15 cellular contexts compared by ENCODE assay signal in genomic region chr4:121253961-121254360, GRCh38.
DNase-seq lines count a peak whose midpoint lies in the region; ATAC-seq and TF ChIP-seq lines count a peak whose summit lies in the region.
"Had no signal": no experiment of that assay in that cellular context is flagged by ENCODE, and none has a peak within 500 bp of the region (broad histone marks: within the 10 kb centered on the region; RNA-seq: fewer than 3 reads in every experiment).

No MANE protein-coding gene starts in this region.

- H3K27me3 Mint-ChIP-seq in CD8-positive, alpha-beta memory T cell = no peaks in the 10 kb centered on the region
- peaks cover 0 to 2% (median 0%) of the 10 kb centered on the region in 3 donors for H3K27me3 Mint-ChIP-seq in CD14-positive monocyte (ENCODE audit: low read depth in 3 of 3)

- H3K27ac Mint-ChIP-seq in CD8-positive, alpha-beta memory T cell = peak overlapping the region; percentile 94 to 99 (median 98)
- peak overlapping the region in 1 of 7 donors; percentile 68 for H3K27ac Mint-ChIP-seq in CD14-positive monocyte
- H3K27ac Mint-ChIP-seq: GM23338 had no signal

- DNase-seq in CD8-positive, alpha-beta memory T cell = peak in 4 of 5 donors; percentile 32 to 69 (median 56)
- peak; percentile 3 for DNase-seq in activated gamma-delta T cell (lab: John Stamatoyannopoulos, UW)
- no peak for DNase-seq in AG08395 (ENCODE audit: low spot score)
- DNase-seq in CD14-positive monocyte (ENCODE audit: low spot score) = no peak
- no peak for DNase-seq in germinal center (ENCODE audit: low spot score)
- DNase-seq: DMS 273 treated with DMSO at 0.1 percent for 48 hours; NCI-H1694 treated with DMSO at 0.1 percent for 48 hours; NCI-H446 treated with DMSO at 0.1 percent for 48 hours; PC-9; posterior cingulate gyrus; stimulated activated naive CD4-positive, alpha-beta T cell treated with Interleukin-2 at 50 U/mL for 16 hours had no signal

- peak; percentile 25 for ATAC-seq in GM21619 (IDR thresholded peaks at IDR 0.05; ENCODE audit: unreplicated experiment)
- ATAC-seq: GM23338 had no signal

- H3K27ac ChIP-seq in CD8-positive, alpha-beta memory T cell (ENCODE audit: low read depth, low read length) = peak overlapping the region; percentile 56
- H3K27ac ChIP-seq in mucosa of rectum (ENCODE audit: low read depth in 2 of 2, low read length in 2 of 2) = peak overlapping the region; percentile 6 to 50
- H3K27ac ChIP-seq: cardiac muscle cell, PC-9 had no signal

- no peak for TF ChIP-seq CTCF in CD14-positive monocyte (IDR thresholded peaks at IDR 0.05)

- H3K4me1 ChIP-seq in CD8-positive, alpha-beta memory T cell (ENCODE audit: insufficient read depth, low read length) = peaks cover 50% of the 10 kb centered on the region
- H3K4me1 ChIP-seq in mucosa of rectum (ENCODE audit: control insufficient read depth in 2 of 2, insufficient read depth in 2 of 2, low read length in 2 of 2) = no peaks in the 10 kb centered on the region

- peaks cover 52 to 78% (median 72%) of the 10 kb centered on the region in 3 donors for H3K4me1 Mint-ChIP-seq in CD8-positive, alpha-beta memory T cell
- peaks cover 29% of the 10 kb centered on the region for H3K4me1 Mint-ChIP-seq in CD14-positive monocyte

- CTCF ChIA-PET in CD8-positive, alpha-beta memory T cell (lab: Charles Lee) = interaction anchor here (0.7 to 10.2 kb wide), 12 partner anchors 11 to 100 kb away, joined by 3 to 78 read pairs (median 4); no protein-coding TSS in a partner anchor

- H3K9ac ChIP-seq in mucosa of rectum (ENCODE audit: low read depth in 1 of 2, low read length in 2 of 2) = no peak overlapping the region

- H3K36me3 ChIP-seq in CD8-positive, alpha-beta memory T cell (ENCODE audit: insufficient read depth, low read length) = no peaks in the 10 kb centered on the region
- no peaks in the 10 kb centered on the region for H3K36me3 ChIP-seq in mucosa of rectum (ENCODE audit: control insufficient read depth in 2 of 2, insufficient read depth in 2 of 2, low read length in 2 of 2)
- H3K36me3 ChIP-seq: cardiac muscle cell had no signal

- peaks cover 0 to 4% (median 3%) of the 10 kb centered on the region in 3 donors for H3K36me3 Mint-ChIP-seq in CD8-positive, alpha-beta memory T cell
- no peaks in the 10 kb centered on the region for H3K36me3 Mint-ChIP-seq in CD14-positive monocyte

- H3K4me3 Mint-ChIP-seq in CD8-positive, alpha-beta memory T cell = peak overlapping the region; percentile 40 to 76 (median 58)
- H3K4me3 Mint-ChIP-seq in CD14-positive monocyte = no peak overlapping the region
- H3K4me3 Mint-ChIP-seq: GM23338 had no signal

- intact Hi-C loops in CD14-positive monocyte (cut with micrococcal nuclease) = loop anchor here (10.0 kb wide), 2 partner anchors 59 to 79 kb away; no protein-coding TSS in a partner anchor

- H3K27me3 ChIP-seq in CD8-positive, alpha-beta memory T cell (ENCODE audit: insufficient read depth, low read length, poor library complexity, severe bottlenecking) = no peaks in the 10 kb centered on the region
- H3K27me3 ChIP-seq in mucosa of rectum (ENCODE audit: control insufficient read depth in 2 of 2, insufficient read depth in 2 of 2, low read length in 2 of 2) = no peaks in the 10 kb centered on the region
- H3K27me3 ChIP-seq: cardiac muscle cell had no signal

- H3K4me3 ChIP-seq in CD8-positive, alpha-beta memory T cell (ENCODE audit: low read length) = no peak overlapping the region
- no peak overlapping the region for H3K4me3 ChIP-seq in mucosa of rectum (ENCODE audit: low read length in 2 of 2)
- H3K4me3 ChIP-seq: cardiac muscle cell, GM23338, PC-9 had no signal

- no peaks in the 10 kb centered on the region for H3K9me3 ChIP-seq in CD8-positive, alpha-beta memory T cell (ENCODE audit: low read length)
- no peaks in the 10 kb centered on the region for H3K9me3 ChIP-seq in mucosa of rectum (ENCODE audit: control insufficient read depth in 2 of 2, low read length in 2 of 2)

- H3K9me3 Mint-ChIP-seq in CD8-positive, alpha-beta memory T cell = no peaks in the 10 kb centered on the region
- H3K9me3 Mint-ChIP-seq in CD14-positive monocyte = no peaks in the 10 kb centered on the region
- H3K9me3 Mint-ChIP-seq: GM23338 had no signal

- POLR2A ChIA-PET in CD8-positive, alpha-beta memory T cell (lab: Charles Lee) = interaction anchor here (0.6 to 2.2 kb wide), 14 partner anchors 10 to 199 kb away, joined by 3 to 10 read pairs (median 4); no protein-coding TSS in a partner anchor

Comparison
In these comparisons a context has a peak if more than half of its experiments do, and no peak if none do; other contexts are left out.
1. DNase-seq: peak in CD8-positive, alpha-beta memory T cell (4 of 5) and activated gamma-delta T cell (single experiment); none in AG08395 (single experiment), CD14-positive monocyte (single experiment) and germinal center (single experiment).
2. H3K4me3 Mint-ChIP-seq: peak in CD8-positive, alpha-beta memory T cell (7 of 7); none in CD14-positive monocyte (0 of 2).